In genomic region chr5:124935060-124935459, GRCh38 we compare ENCODE assay signal across 10 cellular contexts.
A peak's percentile ranks its signal among the peaks of the same experiment; 100 is the strongest.
DNase-seq lines count a peak whose midpoint lies in the region; ATAC-seq and TF ChIP-seq lines count a peak whose summit lies in the region.
"Had no signal": no experiment of that assay in that cellular context is flagged by ENCODE, and none has a peak within 500 bp of the region (broad histone marks: within the 10 kb centered on the region; RNA-seq: fewer than 3 reads in every experiment).

No MANE protein-coding gene starts in this region.

- TF ChIP-seq CTCF in GM13977 (IDR thresholded peaks at IDR 0.05; ENCODE audit: extremely low read depth, insufficient read depth, missing control alignments), result no peak

- in situ Hi-C loops in GM13977 (cut with MboI; ENCODE audit: low pct_unique_long_range_greater_than_20kb, low sequenced_read_pairs, unreplicated experiment), result loop anchor here (10.0 to 25.0 kb wide), 2 partner anchors 190 to 477 kb away; partner anchors contain the start of gene ZNF608

- H3K27me3 Mint-ChIP-seq in activated naive CD8-positive, alpha-beta T cell treated with anti-CD3 and anti-CD28 coated beads for 36 hours, result peaks cover 3% of the 10 kb centered on the region

- H3K4me1 Mint-ChIP-seq in activated naive CD8-positive, alpha-beta T cell treated with anti-CD3 and anti-CD28 coated beads for 36 hours, result peaks cover 8% of the 10 kb centered on the region

- H3K36me3 Mint-ChIP-seq in activated naive CD8-positive, alpha-beta T cell treated with anti-CD3 and anti-CD28 coated beads for 36 hours, result peaks cover 2% of the 10 kb centered on the region

- ATAC-seq in GM21390 (IDR thresholded peaks at IDR 0.05; ENCODE audit: unreplicated experiment) (peak; percentile 62), HG03280 (IDR thresholded peaks at IDR 0.05; ENCODE audit: unreplicated experiment) (peak; percentile 90)

- peaks cover 4% of the 10 kb centered on the region for H3K9me3 Mint-ChIP-seq in activated naive CD8-positive, alpha-beta T cell treated with anti-CD3 and anti-CD28 coated beads for 36 hours

- peak overlapping the region; percentile 95 for H3K27ac Mint-ChIP-seq in activated naive CD8-positive, alpha-beta T cell treated with anti-CD3 and anti-CD28 coated beads for 36 hours

- no peak overlapping the region for H3K4me3 Mint-ChIP-seq in activated naive CD8-positive, alpha-beta T cell treated with anti-CD3 and anti-CD28 coated beads for 36 hours

- peak; percentile 42 for DNase-seq in GM13977 (ENCODE audit: low spot score)
- peak; percentile 37 for DNase-seq in activated naive CD8-positive, alpha-beta T cell treated with anti-CD3 and anti-CD28 coated beads for 36 hours
- DNase-seq in hepatic stellate cell (ENCODE audit: low spot score), result no peak
- DNase-seq in COLO668 (lab: John Stamatoyannopoulos, UW; ENCODE audit: unreplicated experiment), result no peak
- DNase-seq in NCI-H2171 treated with DMSO at 0.1 percent for 48 hours (lab: John Stamatoyannopoulos, UW), result no peak
- DNase-seq in DMS 273 treated with DMSO at 0.1 percent for 48 hours (lab: John Stamatoyannopoulos, UW), result no peak
- DNase-seq: Kasumi-1, upper lobe of left lung had no signal

Comparison
In these comparisons a context has a peak if more than half of its experiments do, and no peak if none do; other contexts are left out.
1. DNase-seq: peak in GM13977 (single experiment) and activated naive CD8-positive, alpha-beta T cell treated with anti-CD3 and anti-CD28 coated beads for 36 hours (single experiment); none in hepatic stellate cell (single experiment), COLO668 (single experiment), NCI-H2171 treated with DMSO at 0.1 percent for 48 hours (single experiment) and DMS 273 treated with DMSO at 0.1 percent for 48 hours (single experiment).